10 cellular contexts compared by ENCODE assay signal in genomic region chr1:4131734-4132133, GRCh38.
"Had no signal": no experiment of that assay in that cellular context is flagged by ENCODE, and none has a peak within 500 bp of the region (broad histone marks: within the 10 kb centered on the region; RNA-seq: fewer than 3 reads in every experiment).

No MANE protein-coding gene starts in this region.

- H2AFZ ChIP-seq: GM23248, GM23338 had no signal

- H3K4me1 Mint-ChIP-seq: GM23338 had no signal

- DNase-seq: GM23248, GOT3, H7, H9, HCEC 1CT, HFFc6 had no signal

- H3K27ac ChIP-seq: GM23248 had no signal

- FAIRE-seq: H54 had no signal

- H3K36me3 ChIP-seq: HAP-1 had no signal

- H3K4me3 ChIP-seq: GM23248, GM23338, HAP-1 had no signal

- H3K4me3 Mint-ChIP-seq: GM23338, H9, HFFc6 had no signal

- H3K9me3 ChIP-seq: HAP-1 had no signal

- ATAC-seq: GM23338, HCT116 had no signal

- H3K9ac ChIP-seq: GM23248 had no signal

- H3K27ac Mint-ChIP-seq: GM23338, H9, HFFc6 had no signal

- H3K4me2 ChIP-seq: GM23338 had no signal

- H3K4me1 ChIP-seq: HAP-1 had no signal
